In the genomic region with DNA sequence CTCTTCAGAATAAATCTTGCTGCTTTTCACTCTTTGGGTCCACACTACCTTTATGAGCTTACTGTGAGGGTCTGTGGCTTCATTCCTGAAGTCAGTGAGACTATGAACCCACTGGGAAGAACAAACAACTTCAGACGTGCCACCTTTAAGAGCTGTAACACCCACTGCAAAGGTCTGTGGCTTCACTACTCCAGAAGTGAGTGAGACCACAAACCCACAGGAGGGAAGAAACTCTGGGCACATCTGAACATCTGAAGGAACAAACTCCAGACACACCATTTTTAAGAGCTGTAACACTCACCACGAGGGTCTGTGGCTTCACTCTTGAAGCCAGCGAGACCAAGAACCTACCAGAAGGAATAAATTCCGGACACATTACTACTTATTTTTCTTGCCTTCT, we compare ENCODE assay signal across 25 cellular contexts.
"Had no signal": no experiment of that assay in that cellular context is flagged by ENCODE, and none has a peak within 500 bp of the region (broad histone marks: within the 10 kb centered on the region; RNA-seq: fewer than 3 reads in every experiment).

No MANE protein-coding gene starts in this region.

- H3K27me3 ChIP-seq: colonic mucosa, dorsolateral prefrontal cortex, esophagus muscularis mucosa, esophagus squamous epithelium, foreskin keratinocyte, gastrocnemius medialis, gastroesophageal sphincter, heart left ventricle, heart right ventricle had no signal

- H3K9me3 ChIP-seq: colonic mucosa, esophagus muscularis mucosa, gastrocnemius medialis, gastroesophageal sphincter had no signal

- H3K4me1 Mint-ChIP-seq: endodermal cell had no signal

- H3K4me1 ChIP-seq: colonic mucosa, esophagus muscularis mucosa, esophagus squamous epithelium, foreskin keratinocyte, gastrocnemius medialis, gastroesophageal sphincter, heart left ventricle, heart right ventricle had no signal

- H3K27me3 Mint-ChIP-seq: dendritic cell treated with granulocyte-macrophage colony-stimulating factor and Interleukin-4, amounts not matched to agents 40 ng/mL and 50 ng/mL, for 4 days; effector memory CD8-positive, alpha-beta T cell had no signal

- H3K4me3 Mint-ChIP-seq: dendritic cell treated with granulocyte-macrophage colony-stimulating factor and Interleukin-4, amounts not matched to agents 40 ng/mL and 50 ng/mL, for 4 days; effector memory CD8-positive, alpha-beta T cell; endodermal cell had no signal

- H3K36me3 ChIP-seq: colonic mucosa, esophagus muscularis mucosa, esophagus squamous epithelium, gastrocnemius medialis, gastroesophageal sphincter, heart left ventricle, heart right ventricle had no signal

- DNase-seq: colonic mucosa; cortex of kidney; dermis blood vessel endothelial cell; dorsolateral prefrontal cortex; effector CD4-positive, alpha-beta T cell; effector CD8-positive, alpha-beta T cell; effector memory CD4-positive, alpha-beta T cell; effector memory CD8-positive, alpha-beta T cell; endodermal cell; erythroblast; esophagus squamous epithelium; foreskin fibroblast; foreskin keratinocyte; foreskin melanocyte; gastrocnemius medialis; glutamatergic neuron; head of caudate nucleus; heart left ventricle; heart right ventricle had no signal

- H3K27ac ChIP-seq: colonic mucosa, coronary artery, dorsolateral prefrontal cortex, epithelial cell of prostate, esophagus muscularis mucosa, esophagus squamous epithelium, foreskin keratinocyte, gastrocnemius medialis, gastroesophageal sphincter, heart left ventricle, heart right ventricle had no signal

- ATAC-seq: effector memory CD8-positive, alpha-beta T cell; esophagus mucosa; foreskin keratinocyte; gastrocnemius medialis; gastroesophageal sphincter; heart left ventricle; heart right ventricle had no signal

- H3K4me3 ChIP-seq: colonic mucosa, coronary artery, dorsolateral prefrontal cortex, esophagus muscularis mucosa, esophagus squamous epithelium, gastrocnemius medialis, gastroesophageal sphincter, heart left ventricle, heart right ventricle had no signal

- H3K27ac Mint-ChIP-seq: dendritic cell treated with granulocyte-macrophage colony-stimulating factor and Interleukin-4, amounts not matched to agents 40 ng/mL and 50 ng/mL, for 4 days; effector memory CD8-positive, alpha-beta T cell; endodermal cell had no signal
